16 cellular contexts compared by ENCODE assay signal in genomic region chr3:127110982-127111693, GRCh38.
"Had no signal": no experiment of that assay in that cellular context is flagged by ENCODE, and none has a peak within 500 bp of the region (broad histone marks: within the 10 kb centered on the region; RNA-seq: fewer than 3 reads in every experiment).

No MANE protein-coding gene starts in this region.

- H3K9me3 ChIP-seq: pancreas, thyroid gland had no signal

- H3K4me3 ChIP-seq: esophagus squamous epithelium, hepatocyte, left ventricle myocardium inferior, lower lobe of right lung, pancreas, thyroid gland had no signal

- H3K27me3 ChIP-seq: esophagus squamous epithelium, hepatocyte, pancreas, thyroid gland had no signal

- H3K4me1 ChIP-seq: esophagus squamous epithelium, left ventricle myocardium inferior, lower lobe of right lung, pancreas, thyroid gland had no signal

- DNase-seq: effector memory CD8-positive, alpha-beta T cell; esophagus squamous epithelium; foreskin fibroblast; kidney; left cardiac atrium; left ventricle myocardium inferior; lower lobe of right lung; naive B cell; occipital lobe; pancreas; right cardiac atrium; small intestine; stimulated activated CD4-positive, alpha-beta T cell treated with anti-CD3 and anti-CD28 coated beads, Interleukin-12 subunit alpha, Interleukin-12 subunit beta, amount 100 ng/mL, for 4 hours; stimulated activated naive CD4-positive, alpha-beta T cell; thyroid gland had no signal

- H3K36me3 ChIP-seq: esophagus squamous epithelium, left ventricle myocardium inferior, lower lobe of right lung, pancreas, thyroid gland had no signal

- H3K27ac ChIP-seq: esophagus squamous epithelium, hepatocyte, left ventricle myocardium inferior, lower lobe of right lung, pancreas, thyroid gland had no signal
